In genomic region chr3:170055209-170055608, GRCh38 we compare ENCODE assay signal across 8 cellular contexts. TPM values are rescaled to one million over a fixed set of nuclear protein-coding genes. Genes with fewer than 3 reads are reported as not detected.
DNase-seq lines count a peak whose midpoint lies in the region; ATAC-seq lines count a peak whose summit lies in the region.
"Had no signal": no experiment of that assay in that cellular context is flagged by ENCODE, and none has a peak within 500 bp of the region (broad histone marks: within the 10 kb centered on the region; RNA-seq: fewer than 3 reads in every experiment).

No MANE protein-coding gene starts in this region.

- peak; percentile 62 for DNase-seq in MV-4-11 (lab: John Stamatoyannopoulos, UW)
- peak; percentile 18 for DNase-seq in non-pigmented ciliary epithelial cell (ENCODE audit: low read depth)
- DNase-seq in NOMO-1 (lab: John Stamatoyannopoulos, UW; ENCODE audit: unreplicated experiment in 2 of 2) = no peak
- no peak for DNase-seq in posterior cingulate gyrus
- no peak for DNase-seq in G401 (ENCODE audit: low spot score)
- DNase-seq: upper lobe of left lung had no signal

- in situ Hi-C loops in G401 (cut with HindIII; ENCODE audit: low sequenced_read_pairs) = no loop called here

- intact Hi-C loops in posterior cingulate gyrus (cut with DNase I) = no loop called here

- ATAC-seq in GM18907 (IDR thresholded peaks at IDR 0.05; ENCODE audit: unreplicated experiment) (peak; percentile 72), HG02623 (IDR thresholded peaks at IDR 0.05; ENCODE audit: unreplicated experiment) (peak; percentile 62)

RNA-seq across cellular contexts. Expression of gene GPR160, which starts 17.4 kb away (rescaled TPM):
- total RNA-seq in G401 (2014; rRNA removed; shearing (Covaris generic)) = 4.2 and 8.9 TPM in 2 replicates

Comparison
In these comparisons a context has a peak if more than half of its experiments do, and no peak if none do; other contexts are left out.
1. DNase-seq: peak in MV-4-11 (single experiment) and non-pigmented ciliary epithelial cell (single experiment); none in NOMO-1 (0 of 2), posterior cingulate gyrus (0 of 10) and G401 (single experiment).